In the genomic region with DNA sequence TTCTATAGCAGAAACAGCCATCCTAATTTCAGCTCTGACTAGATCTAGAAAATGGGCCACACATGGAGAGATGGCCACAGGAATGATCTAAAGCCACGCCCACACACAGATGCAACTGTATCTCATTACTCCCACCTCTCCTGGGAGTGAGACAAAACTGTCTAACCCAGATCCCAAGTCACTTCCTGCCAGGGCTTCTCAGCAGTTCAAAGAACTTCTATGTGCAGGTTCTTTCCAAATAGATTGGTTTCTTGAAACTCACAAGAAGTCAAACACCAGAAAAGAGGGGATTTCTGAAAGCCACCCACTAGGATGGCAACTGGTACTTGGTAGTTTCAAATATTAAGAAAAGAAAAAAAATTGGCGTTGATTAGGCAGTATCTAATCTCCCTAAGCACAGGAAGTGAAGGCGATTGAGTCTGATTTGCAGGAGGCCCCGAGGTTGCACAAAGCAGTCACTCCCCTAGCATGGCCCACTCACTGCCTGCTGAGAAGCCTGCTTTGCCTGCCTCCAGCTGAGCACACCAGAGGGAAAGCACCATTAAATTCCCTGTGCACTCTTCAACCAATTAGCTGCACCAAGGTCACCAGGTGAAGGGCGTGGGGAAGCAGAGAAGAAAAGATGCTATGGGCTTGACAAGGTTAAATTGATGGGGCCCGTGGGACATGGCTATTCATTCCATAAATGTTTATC, we compare ENCODE assay signal across 8 cellular contexts. TPM values are rescaled to one million over a fixed set of nuclear protein-coding genes. Genes with fewer than 3 reads are reported as not detected.
DNase-seq lines count a peak whose midpoint lies in the region; ATAC-seq and TF ChIP-seq lines count a peak whose summit lies in the region.
"Had no signal": no experiment of that assay in that cellular context is flagged by ENCODE, and none has a peak within 500 bp of the region (broad histone marks: within the 10 kb centered on the region; RNA-seq: fewer than 3 reads in every experiment).

No MANE protein-coding gene starts in this region.

- peak; percentile 78 for DNase-seq in HFF-Myc (ENCODE audit: extremely low read depth, low read depth)
- peak; percentile 65 for DNase-seq in MV-4-11 (lab: John Stamatoyannopoulos, UW)
- DNase-seq in activated CD4-positive, alpha-beta T cell treated with anti-CD3 and anti-CD28 coated beads for 4 hours, result peak; percentile 51 to 60
- peak; percentile 14 for DNase-seq in fibroblast of the conjunctiva (ENCODE audit: low read depth)
- peak; percentile 38 to 62 (median 44) for DNase-seq in stimulated activated CD4-positive, alpha-beta T cell treated with anti-CD3 and anti-CD28 coated beads, TNF-alpha, amount 100 ng/mL, for 24 hours (ENCODE audit: low read depth in 3 of 3)
- no peak for DNase-seq in uterus

- ATAC-seq in GM18517 (IDR thresholded peaks at IDR 0.05; ENCODE audit: unreplicated experiment), result peak; percentile 76

- H3K4me3 ChIP-seq in HFF-Myc (replicated peaks; ENCODE audit: low read depth, low read length) (no peak overlapping the region), uterus (no peak overlapping the region)
- H3K4me3 ChIP-seq: adrenal gland had no signal

- intact Hi-C loops in uterus (cut with DNase I; ENCODE audit: low total_unique reads), result no loop called here

- no peak for TF ChIP-seq POLR2A in uterus (IDR thresholded peaks at IDR 0.05)

- H3K36me3 ChIP-seq in uterus, result no peaks in the 10 kb centered on the region
- H3K36me3 ChIP-seq: adrenal gland had no signal

- no peaks in the 10 kb centered on the region for H3K27me3 ChIP-seq in uterus
- H3K27me3 ChIP-seq: adrenal gland had no signal

- no peak overlapping the region for H3K27ac ChIP-seq in uterus
- H3K27ac ChIP-seq: adrenal gland had no signal

- TF ChIP-seq CTCF in HFF-Myc (IDR thresholded peaks at IDR 0.05; ENCODE audit: low read depth, low read length, missing control alignments), result no peak
- no peak for TF ChIP-seq CTCF in uterus (IDR thresholded peaks at IDR 0.05)

- H3K4me1 ChIP-seq in uterus, result no peaks in the 10 kb centered on the region
- H3K4me1 ChIP-seq: adrenal gland had no signal

- H3K9me3 ChIP-seq in uterus, result no peaks in the 10 kb centered on the region
- H3K9me3 ChIP-seq: adrenal gland had no signal

RNA-seq across cellular contexts. Expression of a gene that starts 51.1 kb away (rescaled TPM):
- total RNA-seq in uterus, result 10 to 100 TPM in 3 of 4 donors, 1 to 10 TPM in 1; 7.7 to 32.1 (median 15.0) TPM

Comparison
In these comparisons a context has a peak if more than half of its experiments do, and no peak if none do; other contexts are left out.
1. DNase-seq: peak in HFF-Myc (single experiment), MV-4-11 (single experiment), activated CD4-positive, alpha-beta T cell treated with anti-CD3 and anti-CD28 coated beads for 4 hours (2 of 2), fibroblast of the conjunctiva (single experiment) and stimulated activated CD4-positive, alpha-beta T cell treated with anti-CD3 and anti-CD28 coated beads, TNF-alpha, amount 100 ng/mL, for 24 hours (3 of 3); none in uterus (0 of 2).